ENCODE assay signal across 12 cellular contexts in the genomic region with DNA sequence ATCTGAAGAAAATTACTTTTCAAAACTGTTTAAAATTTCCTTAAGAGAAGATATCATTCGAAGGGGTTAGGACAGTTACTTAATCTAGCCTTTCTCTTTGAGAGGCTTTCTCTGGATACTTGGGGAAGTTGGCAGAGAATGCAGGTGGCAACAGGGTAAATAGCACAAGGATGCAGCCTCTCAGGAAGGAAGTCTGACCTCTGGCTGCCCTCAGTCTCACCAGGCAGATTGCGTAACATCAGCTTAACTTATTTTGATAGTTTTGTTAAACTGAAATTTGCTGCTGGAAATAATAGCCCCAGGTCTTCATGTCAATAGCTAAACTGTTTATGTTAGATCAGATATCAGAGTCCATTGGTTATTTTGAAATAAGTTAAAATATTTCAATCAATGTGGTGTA. TPM values are rescaled to one million over a fixed set of nuclear protein-coding genes. Genes with fewer than 3 reads are reported as not detected.
DNase-seq lines count a peak whose midpoint lies in the region; ATAC-seq and TF ChIP-seq lines count a peak whose summit lies in the region.
"Had no signal": no experiment of that assay in that cellular context is flagged by ENCODE, and none has a peak within 500 bp of the region (broad histone marks: within the 10 kb centered on the region; RNA-seq: fewer than 3 reads in every experiment).

No MANE protein-coding gene starts in this region.

- DNase-seq in NOMO-1 (lab: John Stamatoyannopoulos, UW; ENCODE audit: unreplicated experiment in 2 of 2) (peak; percentile 37 to 74), epithelial cell of esophagus (ENCODE audit: low read depth) (peak; percentile 24), myocyte (ENCODE audit: low read depth) (peak; percentile 30), NCI-H1417 treated with DMSO at 0.1 percent for 48 hours (lab: John Stamatoyannopoulos, UW) (no peak), AG08395 (ENCODE audit: low spot score) (no peak), ecto neural progenitor cell (ENCODE audit: low spot score) (no peak), midbrain (lab: John Stamatoyannopoulos, UW) (no peak)
- DNase-seq: activated T-cell treated with anti-CD3 and anti-CD28 coated beads for 4 hours, HFFc6, NCI-H345, transverse colon had no signal

- TF ChIP-seq CTCF in epithelial cell of esophagus (IDR thresholded peaks at IDR 0.05; ENCODE audit: insufficient read depth, low read depth, low read length, missing control alignments): no peak

- H3K4me3 ChIP-seq in epithelial cell of esophagus (ENCODE audit: low read length): no peak overlapping the region
- H3K4me3 ChIP-seq: transverse colon had no signal

- ATAC-seq in GM18907 (IDR thresholded peaks at IDR 0.05; ENCODE audit: unreplicated experiment): peak; percentile 58

RNA-seq across cellular contexts. Expression of a gene that starts 20.4 kb away (rescaled TPM):
- not detected in 2 replicates for total RNA-seq in myocyte
- 0.29 TPM for polyA plus RNA-seq in myocyte (2012)
- total RNA-seq: HFFc6, transverse colon had no signal

Comparison
In these comparisons a context has a peak if more than half of its experiments do, and no peak if none do; other contexts are left out.
1. DNase-seq: peak in NOMO-1 (2 of 2), epithelial cell of esophagus (single experiment) and myocyte (single experiment); none in NCI-H1417 treated with DMSO at 0.1 percent for 48 hours (single experiment), AG08395 (single experiment), ecto neural progenitor cell (single experiment) and midbrain (single experiment).